In the genomic region with DNA sequence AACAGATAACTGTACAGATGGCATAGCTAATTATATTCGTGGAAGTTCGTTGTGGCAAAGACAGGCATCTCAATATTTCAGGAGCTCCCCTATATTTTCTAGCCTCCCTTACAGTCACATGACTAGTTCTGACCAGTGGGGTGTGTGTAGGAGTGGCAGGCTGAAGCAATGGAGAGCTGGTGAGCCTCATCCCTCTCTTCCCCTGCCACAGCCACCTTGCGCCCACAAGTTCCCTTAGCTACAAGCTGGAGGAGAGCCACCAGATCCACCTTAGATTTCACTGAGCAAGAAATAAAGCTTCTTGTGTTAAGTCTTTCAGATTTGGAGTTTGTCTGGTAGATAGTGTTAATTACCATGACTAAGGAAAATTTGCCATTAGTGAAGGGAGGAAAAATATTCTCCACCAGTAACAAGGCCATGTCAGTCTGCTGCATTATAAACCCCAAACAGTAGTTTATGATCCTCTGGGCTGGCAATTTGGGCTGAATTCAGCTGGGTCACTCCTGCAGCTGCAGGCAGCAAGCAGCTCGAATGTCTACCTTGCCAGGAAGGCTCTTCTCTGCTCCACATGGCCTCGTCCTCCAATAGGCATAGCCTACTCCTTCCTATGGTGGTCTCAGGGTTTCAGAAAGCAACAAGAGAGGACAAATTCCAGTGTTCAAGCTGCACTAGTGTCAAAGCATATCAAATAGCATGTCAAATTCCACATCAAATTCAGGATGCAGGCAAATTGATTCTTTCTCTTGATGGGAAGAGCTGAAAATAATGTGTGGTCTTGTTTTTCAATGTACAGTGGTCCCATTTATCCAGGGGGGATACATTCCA, we compare ENCODE assay signal across 1 cellular context.
A peak's percentile ranks its signal among the peaks of the same experiment; 100 is the strongest.
TF ChIP-seq lines count a peak whose summit lies in the region.

No MANE protein-coding gene starts in this region.

TF ChIP-seq in HepG2, 621 proteins besides CTCF, POLR2A, EP300 and RAD21 (continued from another document and continues in another):
- TF ChIP-seq, protein P1, sequence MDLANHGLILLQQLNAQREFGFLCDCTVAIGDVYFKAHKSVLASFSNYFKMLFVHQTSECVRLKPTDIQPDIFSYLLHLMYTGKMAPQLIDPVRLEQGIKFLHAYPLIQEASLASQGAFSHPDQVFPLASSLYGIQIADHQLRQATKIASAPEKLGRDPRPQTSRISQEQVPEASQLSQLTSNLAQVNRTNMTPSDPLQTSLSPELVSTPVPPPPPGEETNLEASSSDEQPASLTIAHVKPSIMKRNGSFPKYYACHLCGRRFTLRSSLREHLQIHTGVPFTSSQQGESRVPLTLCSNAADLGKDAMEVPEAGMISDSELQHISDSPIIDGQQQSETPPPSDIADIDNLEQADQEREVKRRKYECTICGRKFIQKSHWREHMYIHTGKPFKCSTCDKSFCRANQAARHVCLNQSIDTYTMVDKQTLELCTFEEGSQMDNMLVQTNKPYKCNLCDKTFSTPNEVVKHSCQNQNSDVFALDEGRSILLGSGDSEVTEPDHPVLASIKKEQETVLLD (CRISPR knock-in tag; IDR thresholded peaks at IDR 0.05; ENCODE audit: low read depth), result no peak
- TF ChIP-seq MAFK (conservative IDR thresholded peaks at IDR 0.05 in 1 of 2, IDR thresholded peaks at IDR 0.05 in 1 of 2; ENCODE audit: low read length in 2 of 2), result peak; percentile 34 to 65; a peak in 3 of 4 replicates
- 0 out of 2 replicates have a peak, but pooled peaks have one; percentile 18 for TF ChIP-seq ZFP36L2 (CRISPR knock-in tag; IDR thresholded peaks at IDR 0.05)
- no peak for TF ChIP-seq TBP (CRISPR knock-in tag; IDR thresholded peaks at IDR 0.05)
- no peak for TF ChIP-seq RFXAP (CRISPR knock-in tag; IDR thresholded peaks at IDR 0.05; ENCODE audit: borderline replicate concordance)
- TF ChIP-seq CCDC6 (CRISPR knock-in tag; IDR thresholded peaks at IDR 0.05), result no peak
- TF ChIP-seq WIZ (CRISPR knock-in tag; IDR thresholded peaks at IDR 0.05), result no peak
- no peak for TF ChIP-seq ZNF674 (CRISPR knock-in tag; IDR thresholded peaks at IDR 0.05; ENCODE audit: low read depth)
- TF ChIP-seq, protein P2, sequence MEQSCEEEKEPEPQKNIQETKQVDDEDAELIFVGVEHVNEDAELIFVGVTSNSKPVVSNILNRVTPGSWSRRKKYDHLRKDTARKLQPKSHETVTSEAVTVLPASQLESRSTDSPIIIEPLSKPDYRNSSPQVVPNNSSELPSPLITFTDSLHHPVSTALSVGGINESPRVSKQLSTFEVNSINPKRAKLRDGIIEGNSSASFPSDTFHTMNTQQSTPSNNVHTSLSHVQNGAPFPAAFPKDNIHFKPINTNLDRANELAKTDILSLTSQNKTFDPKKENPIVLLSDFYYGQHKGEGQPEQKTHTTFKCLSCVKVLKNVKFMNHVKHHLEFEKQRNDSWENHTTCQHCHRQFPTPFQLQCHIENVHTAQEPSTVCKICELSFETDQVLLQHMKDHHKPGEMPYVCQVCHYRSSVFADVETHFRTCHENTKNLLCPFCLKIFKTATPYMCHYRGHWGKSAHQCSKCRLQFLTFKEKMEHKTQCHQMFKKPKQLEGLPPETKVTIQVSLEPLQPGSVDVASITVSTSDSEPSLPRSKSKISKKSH (CRISPR knock-in tag; IDR thresholded peaks at IDR 0.05; ENCODE audit: borderline replicate concordance), result no peak
- no peak for TF ChIP-seq HMGA1 (CRISPR knock-in tag; conservative IDR thresholded peaks at IDR 0.05)
- TF ChIP-seq, protein P3, sequence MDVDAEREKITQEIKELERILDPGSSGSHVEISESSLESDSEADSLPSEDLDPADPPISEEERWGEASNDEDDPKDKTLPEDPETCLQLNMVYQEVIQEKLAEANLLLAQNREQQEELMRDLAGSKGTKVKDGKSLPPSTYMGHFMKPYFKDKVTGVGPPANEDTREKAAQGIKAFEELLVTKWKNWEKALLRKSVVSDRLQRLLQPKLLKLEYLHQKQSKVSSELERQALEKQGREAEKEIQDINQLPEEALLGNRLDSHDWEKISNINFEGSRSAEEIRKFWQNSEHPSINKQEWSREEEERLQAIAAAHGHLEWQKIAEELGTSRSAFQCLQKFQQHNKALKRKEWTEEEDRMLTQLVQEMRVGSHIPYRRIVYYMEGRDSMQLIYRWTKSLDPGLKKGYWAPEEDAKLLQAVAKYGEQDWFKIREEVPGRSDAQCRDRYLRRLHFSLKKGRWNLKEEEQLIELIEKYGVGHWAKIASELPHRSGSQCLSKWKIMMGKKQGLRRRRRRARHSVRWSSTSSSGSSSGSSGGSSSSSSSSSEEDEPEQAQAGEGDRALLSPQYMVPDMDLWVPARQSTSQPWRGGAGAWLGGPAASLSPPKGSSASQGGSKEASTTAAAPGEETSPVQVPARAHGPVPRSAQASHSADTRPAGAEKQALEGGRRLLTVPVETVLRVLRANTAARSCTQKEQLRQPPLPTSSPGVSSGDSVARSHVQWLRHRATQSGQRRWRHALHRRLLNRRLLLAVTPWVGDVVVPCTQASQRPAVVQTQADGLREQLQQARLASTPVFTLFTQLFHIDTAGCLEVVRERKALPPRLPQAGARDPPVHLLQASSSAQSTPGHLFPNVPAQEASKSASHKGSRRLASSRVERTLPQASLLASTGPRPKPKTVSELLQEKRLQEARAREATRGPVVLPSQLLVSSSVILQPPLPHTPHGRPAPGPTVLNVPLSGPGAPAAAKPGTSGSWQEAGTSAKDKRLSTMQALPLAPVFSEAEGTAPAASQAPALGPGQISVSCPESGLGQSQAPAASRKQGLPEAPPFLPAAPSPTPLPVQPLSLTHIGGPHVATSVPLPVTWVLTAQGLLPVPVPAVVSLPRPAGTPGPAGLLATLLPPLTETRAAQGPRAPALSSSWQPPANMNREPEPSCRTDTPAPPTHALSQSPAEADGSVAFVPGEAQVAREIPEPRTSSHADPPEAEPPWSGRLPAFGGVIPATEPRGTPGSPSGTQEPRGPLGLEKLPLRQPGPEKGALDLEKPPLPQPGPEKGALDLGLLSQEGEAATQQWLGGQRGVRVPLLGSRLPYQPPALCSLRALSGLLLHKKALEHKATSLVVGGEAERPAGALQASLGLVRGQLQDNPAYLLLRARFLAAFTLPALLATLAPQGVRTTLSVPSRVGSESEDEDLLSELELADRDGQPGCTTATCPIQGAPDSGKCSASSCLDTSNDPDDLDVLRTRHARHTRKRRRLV (CRISPR knock-in tag; IDR thresholded peaks at IDR 0.05), result no peak
- TF ChIP-seq, protein P4, sequence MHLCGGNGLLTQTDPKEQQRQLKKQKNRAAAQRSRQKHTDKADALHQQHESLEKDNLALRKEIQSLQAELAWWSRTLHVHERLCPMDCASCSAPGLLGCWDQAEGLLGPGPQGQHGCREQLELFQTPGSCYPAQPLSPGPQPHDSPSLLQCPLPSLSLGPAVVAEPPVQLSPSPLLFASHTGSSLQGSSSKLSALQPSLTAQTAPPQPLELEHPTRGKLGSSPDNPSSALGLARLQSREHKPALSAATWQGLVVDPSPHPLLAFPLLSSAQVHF (CRISPR knock-in tag; IDR thresholded peaks at IDR 0.05), result no peak
- TF ChIP-seq, protein P5, sequence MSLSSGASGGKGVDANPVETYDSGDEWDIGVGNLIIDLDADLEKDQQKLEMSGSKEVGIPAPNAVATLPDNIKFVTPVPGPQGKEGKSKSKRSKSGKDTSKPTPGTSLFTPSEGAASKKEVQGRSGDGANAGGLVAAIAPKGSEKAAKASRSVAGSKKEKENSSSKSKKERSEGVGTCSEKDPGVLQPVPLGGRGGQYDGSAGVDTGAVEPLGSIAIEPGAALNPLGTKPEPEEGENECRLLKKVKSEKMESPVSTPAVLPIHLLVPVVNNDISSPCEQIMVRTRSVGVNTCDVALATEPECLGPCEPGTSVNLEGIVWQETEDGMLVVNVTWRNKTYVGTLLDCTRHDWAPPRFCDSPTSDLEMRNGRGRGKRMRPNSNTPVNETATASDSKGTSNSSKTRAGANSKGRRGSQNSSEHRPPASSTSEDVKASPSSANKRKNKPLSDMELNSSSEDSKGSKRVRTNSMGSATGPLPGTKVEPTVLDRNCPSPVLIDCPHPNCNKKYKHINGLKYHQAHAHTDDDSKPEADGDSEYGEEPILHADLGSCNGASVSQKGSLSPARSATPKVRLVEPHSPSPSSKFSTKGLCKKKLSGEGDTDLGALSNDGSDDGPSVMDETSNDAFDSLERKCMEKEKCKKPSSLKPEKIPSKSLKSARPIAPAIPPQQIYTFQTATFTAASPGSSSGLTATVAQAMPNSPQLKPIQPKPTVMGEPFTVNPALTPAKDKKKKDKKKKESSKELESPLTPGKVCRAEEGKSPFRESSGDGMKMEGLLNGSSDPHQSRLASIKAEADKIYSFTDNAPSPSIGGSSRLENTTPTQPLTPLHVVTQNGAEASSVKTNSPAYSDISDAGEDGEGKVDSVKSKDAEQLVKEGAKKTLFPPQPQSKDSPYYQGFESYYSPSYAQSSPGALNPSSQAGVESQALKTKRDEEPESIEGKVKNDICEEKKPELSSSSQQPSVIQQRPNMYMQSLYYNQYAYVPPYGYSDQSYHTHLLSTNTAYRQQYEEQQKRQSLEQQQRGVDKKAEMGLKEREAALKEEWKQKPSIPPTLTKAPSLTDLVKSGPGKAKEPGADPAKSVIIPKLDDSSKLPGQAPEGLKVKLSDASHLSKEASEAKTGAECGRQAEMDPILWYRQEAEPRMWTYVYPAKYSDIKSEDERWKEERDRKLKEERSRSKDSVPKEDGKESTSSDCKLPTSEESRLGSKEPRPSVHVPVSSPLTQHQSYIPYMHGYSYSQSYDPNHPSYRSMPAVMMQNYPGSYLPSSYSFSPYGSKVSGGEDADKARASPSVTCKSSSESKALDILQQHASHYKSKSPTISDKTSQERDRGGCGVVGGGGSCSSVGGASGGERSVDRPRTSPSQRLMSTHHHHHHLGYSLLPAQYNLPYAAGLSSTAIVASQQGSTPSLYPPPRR (CRISPR knock-in tag; IDR thresholded peaks at IDR 0.05; ENCODE audit: borderline replicate concordance), result no peak
- TF ChIP-seq GTF3A (CRISPR knock-in tag; conservative IDR thresholded peaks at IDR 0.05), result no peak
- 0 out of 2 replicates have a peak, but pooled peaks have one; percentile 9 for TF ChIP-seq HOXA5 (CRISPR knock-in tag; IDR thresholded peaks at IDR 0.05)
- TF ChIP-seq, protein P6, sequence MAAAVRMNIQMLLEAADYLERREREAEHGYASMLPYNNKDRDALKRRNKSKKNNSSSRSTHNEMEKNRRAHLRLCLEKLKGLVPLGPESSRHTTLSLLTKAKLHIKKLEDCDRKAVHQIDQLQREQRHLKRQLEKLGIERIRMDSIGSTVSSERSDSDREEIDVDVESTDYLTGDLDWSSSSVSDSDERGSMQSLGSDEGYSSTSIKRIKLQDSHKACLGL (CRISPR knock-in tag; IDR thresholded peaks at IDR 0.05), result no peak
- TF ChIP-seq ZNF343 (CRISPR knock-in tag; IDR thresholded peaks at IDR 0.05), result no peak
- TF ChIP-seq, protein P7, sequence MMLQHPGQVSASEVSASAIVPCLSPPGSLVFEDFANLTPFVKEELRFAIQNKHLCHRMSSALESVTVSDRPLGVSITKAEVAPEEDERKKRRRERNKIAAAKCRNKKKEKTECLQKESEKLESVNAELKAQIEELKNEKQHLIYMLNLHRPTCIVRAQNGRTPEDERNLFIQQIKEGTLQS (CRISPR knock-in tag; IDR thresholded peaks at IDR 0.05), result no peak
- no peak for TF ChIP-seq ZNF563 (CRISPR knock-in tag; IDR thresholded peaks at IDR 0.05)
- TF ChIP-seq TCF7 (IDR thresholded peaks at IDR 0.05; ENCODE audit: low read depth), result no peak
- TF ChIP-seq KLF6 (CRISPR knock-in tag; IDR thresholded peaks at IDR 0.05), result no peak
- TF ChIP-seq, protein P8, sequence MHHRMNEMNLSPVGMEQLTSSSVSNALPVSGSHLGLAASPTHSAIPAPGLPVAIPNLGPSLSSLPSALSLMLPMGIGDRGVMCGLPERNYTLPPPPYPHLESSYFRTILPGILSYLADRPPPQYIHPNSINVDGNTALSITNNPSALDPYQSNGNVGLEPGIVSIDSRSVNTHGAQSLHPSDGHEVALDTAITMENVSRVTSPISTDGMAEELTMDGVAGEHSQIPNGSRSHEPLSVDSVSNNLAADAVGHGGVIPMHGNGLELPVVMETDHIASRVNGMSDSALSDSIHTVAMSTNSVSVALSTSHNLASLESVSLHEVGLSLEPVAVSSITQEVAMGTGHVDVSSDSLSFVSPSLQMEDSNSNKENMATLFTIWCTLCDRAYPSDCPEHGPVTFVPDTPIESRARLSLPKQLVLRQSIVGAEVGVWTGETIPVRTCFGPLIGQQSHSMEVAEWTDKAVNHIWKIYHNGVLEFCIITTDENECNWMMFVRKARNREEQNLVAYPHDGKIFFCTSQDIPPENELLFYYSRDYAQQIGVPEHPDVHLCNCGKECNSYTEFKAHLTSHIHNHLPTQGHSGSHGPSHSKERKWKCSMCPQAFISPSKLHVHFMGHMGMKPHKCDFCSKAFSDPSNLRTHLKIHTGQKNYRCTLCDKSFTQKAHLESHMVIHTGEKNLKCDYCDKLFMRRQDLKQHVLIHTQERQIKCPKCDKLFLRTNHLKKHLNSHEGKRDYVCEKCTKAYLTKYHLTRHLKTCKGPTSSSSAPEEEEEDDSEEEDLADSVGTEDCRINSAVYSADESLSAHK (CRISPR knock-in tag; IDR thresholded peaks at IDR 0.05; ENCODE audit: borderline replicate concordance), result no peak
- TF ChIP-seq, protein P9, sequence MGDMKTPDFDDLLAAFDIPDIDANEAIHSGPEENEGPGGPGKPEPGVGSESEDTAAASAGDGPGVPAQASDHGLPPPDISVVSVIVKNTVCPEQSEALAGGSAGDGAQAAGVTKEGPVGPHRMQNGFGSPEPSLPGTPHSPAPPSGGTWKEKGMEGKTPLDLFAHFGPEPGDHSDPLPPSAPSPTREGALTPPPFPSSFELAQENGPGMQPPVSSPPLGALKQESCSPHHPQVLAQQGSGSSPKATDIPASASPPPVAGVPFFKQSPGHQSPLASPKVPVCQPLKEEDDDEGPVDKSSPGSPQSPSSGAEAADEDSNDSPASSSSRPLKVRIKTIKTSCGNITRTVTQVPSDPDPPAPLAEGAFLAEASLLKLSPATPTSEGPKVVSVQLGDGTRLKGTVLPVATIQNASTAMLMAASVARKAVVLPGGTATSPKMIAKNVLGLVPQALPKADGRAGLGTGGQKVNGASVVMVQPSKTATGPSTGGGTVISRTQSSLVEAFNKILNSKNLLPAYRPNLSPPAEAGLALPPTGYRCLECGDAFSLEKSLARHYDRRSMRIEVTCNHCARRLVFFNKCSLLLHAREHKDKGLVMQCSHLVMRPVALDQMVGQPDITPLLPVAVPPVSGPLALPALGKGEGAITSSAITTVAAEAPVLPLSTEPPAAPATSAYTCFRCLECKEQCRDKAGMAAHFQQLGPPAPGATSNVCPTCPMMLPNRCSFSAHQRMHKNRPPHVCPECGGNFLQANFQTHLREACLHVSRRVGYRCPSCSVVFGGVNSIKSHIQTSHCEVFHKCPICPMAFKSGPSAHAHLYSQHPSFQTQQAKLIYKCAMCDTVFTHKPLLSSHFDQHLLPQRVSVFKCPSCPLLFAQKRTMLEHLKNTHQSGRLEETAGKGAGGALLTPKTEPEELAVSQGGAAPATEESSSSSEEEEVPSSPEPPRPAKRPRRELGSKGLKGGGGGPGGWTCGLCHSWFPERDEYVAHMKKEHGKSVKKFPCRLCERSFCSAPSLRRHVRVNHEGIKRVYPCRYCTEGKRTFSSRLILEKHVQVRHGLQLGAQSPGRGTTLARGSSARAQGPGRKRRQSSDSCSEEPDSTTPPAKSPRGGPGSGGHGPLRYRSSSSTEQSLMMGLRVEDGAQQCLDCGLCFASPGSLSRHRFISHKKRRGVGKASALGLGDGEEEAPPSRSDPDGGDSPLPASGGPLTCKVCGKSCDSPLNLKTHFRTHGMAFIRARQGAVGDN (CRISPR knock-in tag; IDR thresholded peaks at IDR 0.05), result peak; percentile 44; the same call in 1 of the 2 replicates
- TF ChIP-seq ZIK1 (CRISPR knock-in tag; IDR thresholded peaks at IDR 0.05; ENCODE audit: borderline replicate concordance, low read depth), result 0 out of 2 replicates have a peak, but pooled peaks have one; percentile 45
- TF ChIP-seq NFYB (CRISPR knock-in tag; IDR thresholded peaks at IDR 0.05), result peak; percentile 64
- 0 out of 2 replicates have a peak, but pooled peaks have one; percentile 7 for TF ChIP-seq ZBTB8A (CRISPR knock-in tag; IDR thresholded peaks at IDR 0.05; ENCODE audit: borderline replicate concordance, low read depth)
- TF ChIP-seq ZNF619 (CRISPR knock-in tag; IDR thresholded peaks at IDR 0.05), result peak; percentile 72; the same call in 1 of the 2 replicates
- TF ChIP-seq ZNF589 (CRISPR knock-in tag; conservative IDR thresholded peaks at IDR 0.05), result no peak
- TF ChIP-seq ZNF136 (CRISPR knock-in tag; IDR thresholded peaks at IDR 0.05; ENCODE audit: low read depth), result no peak
- TF ChIP-seq HOXA7 (CRISPR knock-in tag; IDR thresholded peaks at IDR 0.05), result no peak
- TF ChIP-seq CBX2 (IDR thresholded peaks at IDR 0.05; ENCODE audit: low read depth, low read length), result no peak
- TF ChIP-seq CBX2 (CRISPR knock-in tag; IDR thresholded peaks at IDR 0.05; ENCODE audit: low read depth), result no peak
